11 cellular contexts compared by ENCODE assay signal in genomic region chr10:50416181-50416824, GRCh38.
DNase-seq lines count a peak whose midpoint lies in the region; TF ChIP-seq lines count a peak whose summit lies in the region.
"Had no signal": no experiment of that assay in that cellular context is flagged by ENCODE, and none has a peak within 500 bp of the region (broad histone marks: within the 10 kb centered on the region; RNA-seq: fewer than 3 reads in every experiment).

No MANE protein-coding gene starts in this region.

- H3K27ac Mint-ChIP-seq in activated naive CD8-positive, alpha-beta T cell treated with anti-CD3 and anti-CD28 coated beads for 36 hours = no peak overlapping the region

- H3K9me3 Mint-ChIP-seq in activated naive CD8-positive, alpha-beta T cell treated with anti-CD3 and anti-CD28 coated beads for 36 hours = no peaks in the 10 kb centered on the region

- DNase-seq in AG09309 (ENCODE audit: low read depth) = no peak
- DNase-seq in GM20000 (ENCODE audit: low spot score) = peak; percentile 27
- peak; percentile 39 to 41 for DNase-seq in cardiac fibroblast (ENCODE audit: low read depth in 2 of 2)
- peak; percentile 17 for DNase-seq in midbrain (lab: John Stamatoyannopoulos, UW)
- DNase-seq in NCI-H524 treated with DMSO at 0.1 percent for 48 hours (lab: John Stamatoyannopoulos, UW) = no peak
- no peak for DNase-seq in NCI-H82 (lab: John Stamatoyannopoulos, UW)
- DNase-seq in activated naive CD8-positive, alpha-beta T cell treated with anti-CD3 and anti-CD28 coated beads for 36 hours = no peak
- no peak for DNase-seq in NOMO-1 treated with dmso at 0.1 percent for 144 hours (lab: John Stamatoyannopoulos, UW; ENCODE audit: unreplicated experiment)
- DNase-seq: activated CD4-positive, alpha-beta T cell treated with anti-CD3 and anti-CD28 coated beads, Interleukin-2, amount 50 U/mL, for 4 hours; NCI-H1694 treated with DMSO at 0.1 percent for 48 hours; Peyer's patch had no signal

- no peak overlapping the region for H3K4me3 Mint-ChIP-seq in activated naive CD8-positive, alpha-beta T cell treated with anti-CD3 and anti-CD28 coated beads for 36 hours

- H3K4me1 Mint-ChIP-seq in activated naive CD8-positive, alpha-beta T cell treated with anti-CD3 and anti-CD28 coated beads for 36 hours = peaks cover 27% of the 10 kb centered on the region

- H3K4me3 ChIP-seq in AG09309 (ENCODE audit: control insufficient read depth, low read depth, low read length) (no peak overlapping the region), cardiac fibroblast (replicated peaks in 1 of 2; ENCODE audit: low read depth in 2 of 2, low read length in 2 of 2) (peak overlapping the region in 1 of 2 donors; percentile 78)

- peaks cover 4% of the 10 kb centered on the region for H3K36me3 Mint-ChIP-seq in activated naive CD8-positive, alpha-beta T cell treated with anti-CD3 and anti-CD28 coated beads for 36 hours

- TF ChIP-seq CTCF in AG09309 (IDR thresholded peaks at IDR 0.05; ENCODE audit: control insufficient read depth, insufficient read depth, low read depth, low read length, missing control alignments) = peak; percentile 16
- TF ChIP-seq CTCF in GM20000 (IDR thresholded peaks at IDR 0.05; ENCODE audit: extremely low read depth, missing control alignments) = no peak
- peak; percentile 11 for TF ChIP-seq CTCF in cardiac fibroblast (IDR thresholded peaks at IDR 0.05; ENCODE audit: low read depth, low read length)

- H3K27me3 Mint-ChIP-seq in activated naive CD8-positive, alpha-beta T cell treated with anti-CD3 and anti-CD28 coated beads for 36 hours = no peaks in the 10 kb centered on the region

Comparison
In these comparisons a context has a peak if more than half of its experiments do, and no peak if none do; other contexts are left out.
1. DNase-seq: peak in GM20000 (single experiment), cardiac fibroblast (2 of 2) and midbrain (single experiment); none in AG09309 (single experiment), NCI-H524 treated with DMSO at 0.1 percent for 48 hours (single experiment), NCI-H82 (single experiment), activated naive CD8-positive, alpha-beta T cell treated with anti-CD3 and anti-CD28 coated beads for 36 hours (single experiment) and NOMO-1 treated with dmso at 0.1 percent for 144 hours (single experiment).